In genomic region chr11:107605061-107605460, GRCh38 we compare ENCODE assay signal across 6 cellular contexts. TPM values are rescaled to one million over a fixed set of nuclear protein-coding genes. Genes with fewer than 3 reads are reported as not detected.
"Had no signal": no experiment of that assay in that cellular context is flagged by ENCODE, and none has a peak within 500 bp of the region (broad histone marks: within the 10 kb centered on the region; RNA-seq: fewer than 3 reads in every experiment).

No MANE protein-coding gene starts in this region.

RNA-seq across cellular contexts. Expression of gene ELMOD1, which starts 14.1 kb away (rescaled TPM):
- total RNA-seq: activated B cell treated with CpG ODN at 0.5 μM for 24 hours; activated CD4-positive, alpha-beta T cell treated with anti-CD3 and anti-CD28 coated beads, Interleukin-2, amount 10 ng/mL, durations not matched to agents 24 days and 14 days; activated T-helper 1 cell treated with anti-CD3 and anti-CD28 coated beads, Interleukin-12 subunit alpha, Interleukin-12 subunit beta, Interleukin-2, Interleukin-4 antibody, amounts not matched to agents 30 ng/mL and 10 ng/mL and 1 ng/mL, durations not matched to agents 14 hours and 24 hours and 36 hours; body of pancreas; T-helper 1 cell treated with Interleukin-12 subunit alpha and Interleukin-12 subunit beta and Interleukin-4 antibody, amounts not matched to agents 30 ng/mL and 1 ng/mL, for 36 hours had no signal
- polyA plus RNA-seq: aorta had no signal
